6 cellular contexts compared by ENCODE assay signal in the genomic region with DNA sequence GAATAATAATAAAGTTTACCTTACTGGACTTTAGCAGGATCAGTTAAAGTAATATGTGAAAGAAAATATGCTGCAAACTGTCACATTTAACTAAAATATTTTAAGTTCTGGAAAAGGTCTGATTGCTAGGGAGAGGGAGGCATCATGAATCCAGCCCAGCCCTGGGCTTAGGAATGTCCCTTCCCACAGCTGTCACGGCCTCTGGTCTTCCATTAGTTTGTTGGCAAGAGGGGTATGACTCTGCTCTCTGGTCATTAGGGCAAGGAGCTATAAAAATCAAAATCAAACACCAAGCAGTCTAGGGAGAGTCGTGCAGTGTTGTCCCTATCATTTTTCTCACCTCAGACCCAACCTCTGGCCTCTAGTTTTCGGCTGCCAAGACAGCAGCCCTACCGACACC. TPM values are rescaled to one million over a fixed set of nuclear protein-coding genes. Genes with fewer than 3 reads are reported as not detected.
"Had no signal": no experiment of that assay in that cellular context is flagged by ENCODE, and none has a peak within 500 bp of the region (broad histone marks: within the 10 kb centered on the region; RNA-seq: fewer than 3 reads in every experiment).

No MANE protein-coding gene starts in this region.

- DNase-seq: H9, HCEC 1CT, IMR-90 had no signal

- H2AFZ ChIP-seq: GM23338 had no signal

- H3K9me3 Mint-ChIP-seq: GM23338, H9 had no signal

- H3K27ac Mint-ChIP-seq: GM23338 had no signal

- H3K4me3 ChIP-seq: GM23338 had no signal

- H3K4me3 Mint-ChIP-seq: GM23338, H9 had no signal

- H3K4me2 ChIP-seq: GM23338 had no signal

RNA-seq across cellular contexts. Expression of a gene that starts 41.6 kb away (rescaled TPM):
- total RNA-seq: GM23338, H1, H9, HT-29, IMR-90 had no signal
- polyA plus RNA-seq: GM23338, H1, IMR-90 had no signal
